Comparison of ENCODE assay signal across 14 cellular contexts in the genomic region with DNA sequence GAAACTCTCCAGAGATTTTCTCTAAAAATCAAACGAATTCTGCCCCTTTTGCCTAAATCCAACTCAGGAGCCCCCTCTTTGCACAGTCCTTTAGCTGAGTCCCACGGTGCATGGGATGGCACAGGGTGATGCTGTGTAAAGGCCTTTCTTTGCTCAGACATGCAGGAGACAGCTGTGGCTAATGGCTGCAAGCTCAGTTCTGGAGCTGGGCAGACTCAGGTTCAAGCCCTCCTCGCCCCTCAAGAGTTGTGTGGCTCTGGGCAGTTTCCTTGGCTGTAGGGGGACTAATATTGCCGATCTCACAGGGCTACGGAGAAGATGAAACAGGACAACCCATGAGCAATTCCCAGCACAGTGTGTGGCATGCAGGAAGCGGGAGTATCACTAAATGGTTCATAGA. TPM values are rescaled to one million over a fixed set of nuclear protein-coding genes. Genes with fewer than 3 reads are reported as not detected.
"Had no signal": no experiment of that assay in that cellular context is flagged by ENCODE, and none has a peak within 500 bp of the region (broad histone marks: within the 10 kb centered on the region; RNA-seq: fewer than 3 reads in every experiment).

No MANE protein-coding gene starts in this region.

- H3K27ac ChIP-seq: adrenal gland, esophagus muscularis mucosa, tibial artery had no signal

- H3K4me1 Mint-ChIP-seq: stimulated activated effector memory CD8-positive, alpha-beta T cell treated with anti-CD3 and anti-CD28 coated beads, Interleukin-12 subunit alpha, Interleukin-12 subunit beta, amount 100 ng/mL, for 72 hours had no signal

- ATAC-seq: natural killer cell treated with Interleukin-12 subunit alpha and Interleukin-12 subunit beta and Interleukin-15 and Interleukin-18, amount 100 ng/mL, for 72 hours; sciatic nerve; stimulated activated effector memory CD8-positive, alpha-beta T cell treated with anti-CD3 and anti-CD28 coated beads, Interleukin-12 subunit alpha, Interleukin-12 subunit beta, amount 100 ng/mL, for 72 hours had no signal

- H3K27ac Mint-ChIP-seq: activated naive CD4-positive, alpha-beta T cell treated with anti-CD3 and anti-CD28 coated beads, Interleukin-2, amount 50 U/mL, for 24 hours; stimulated activated effector memory CD8-positive, alpha-beta T cell treated with anti-CD3 and anti-CD28 coated beads, Interleukin-12 subunit alpha, Interleukin-12 subunit beta, amount 100 ng/mL, for 72 hours had no signal

- H3K4me1 ChIP-seq: adrenal gland, tibial artery had no signal

- H3K9me3 ChIP-seq: adrenal gland, esophagus muscularis mucosa, tibial artery had no signal

- H3K4me3 Mint-ChIP-seq: activated naive CD4-positive, alpha-beta T cell treated with anti-CD3 and anti-CD28 coated beads, Interleukin-2, amount 50 U/mL, for 24 hours; natural killer cell treated with Interleukin-12 subunit alpha and Interleukin-12 subunit beta and Interleukin-15 and Interleukin-18, amount 100 ng/mL, for 72 hours; stimulated activated effector memory CD8-positive, alpha-beta T cell treated with anti-CD3 and anti-CD28 coated beads, Interleukin-12 subunit alpha, Interleukin-12 subunit beta, amount 100 ng/mL, for 72 hours had no signal

- H3K4me3 ChIP-seq: adrenal gland, esophagus muscularis mucosa, tibial artery had no signal

- DNase-seq: activated CD4-positive, CD25-positive, alpha-beta regulatory T cell treated with anti-CD3 and anti-CD28 coated beads, Interleukin-2, amount 50 U/mL, for 72 hours; activated effector memory CD4-positive, alpha-beta T cell treated with Interleukin-2 at 50 U/mL for 16 hours; mammary epithelial cell; T1000; tibial artery had no signal

- H3K36me3 ChIP-seq: adrenal gland had no signal

- H3K27me3 Mint-ChIP-seq: activated naive CD4-positive, alpha-beta T cell treated with anti-CD3 and anti-CD28 coated beads, Interleukin-2, amount 50 U/mL, for 24 hours; natural killer cell treated with Interleukin-12 subunit alpha and Interleukin-12 subunit beta and Interleukin-15 and Interleukin-18, amount 100 ng/mL, for 72 hours had no signal

- H3K27me3 ChIP-seq: adrenal gland, esophagus muscularis mucosa, tibial artery had no signal

- H3K9me3 Mint-ChIP-seq: activated naive CD4-positive, alpha-beta T cell treated with anti-CD3 and anti-CD28 coated beads, Interleukin-2, amount 50 U/mL, for 24 hours; natural killer cell treated with Interleukin-12 subunit alpha and Interleukin-12 subunit beta and Interleukin-15 and Interleukin-18, amount 100 ng/mL, for 72 hours; stimulated activated effector memory CD8-positive, alpha-beta T cell treated with anti-CD3 and anti-CD28 coated beads, Interleukin-12 subunit alpha, Interleukin-12 subunit beta, amount 100 ng/mL, for 72 hours had no signal

RNA-seq across cellular contexts. Expression of a gene that starts 42.6 kb away (rescaled TPM):
- total RNA-seq: activated CD8-positive, alpha-beta memory T cell treated with anti-CD3 and anti-CD28 coated beads for 36 hours; esophagus muscularis mucosa; mammary epithelial cell; mucosa of gallbladder; natural killer cell treated with Interleukin-12 subunit alpha and Interleukin-12 subunit beta and Interleukin-15 and Interleukin-18, amount 100 ng/mL, for 72 hours; pulmonary artery endothelial cell; sciatic nerve had no signal
